Comparison of ENCODE assay signal across 1 cellular context in the genomic region with DNA sequence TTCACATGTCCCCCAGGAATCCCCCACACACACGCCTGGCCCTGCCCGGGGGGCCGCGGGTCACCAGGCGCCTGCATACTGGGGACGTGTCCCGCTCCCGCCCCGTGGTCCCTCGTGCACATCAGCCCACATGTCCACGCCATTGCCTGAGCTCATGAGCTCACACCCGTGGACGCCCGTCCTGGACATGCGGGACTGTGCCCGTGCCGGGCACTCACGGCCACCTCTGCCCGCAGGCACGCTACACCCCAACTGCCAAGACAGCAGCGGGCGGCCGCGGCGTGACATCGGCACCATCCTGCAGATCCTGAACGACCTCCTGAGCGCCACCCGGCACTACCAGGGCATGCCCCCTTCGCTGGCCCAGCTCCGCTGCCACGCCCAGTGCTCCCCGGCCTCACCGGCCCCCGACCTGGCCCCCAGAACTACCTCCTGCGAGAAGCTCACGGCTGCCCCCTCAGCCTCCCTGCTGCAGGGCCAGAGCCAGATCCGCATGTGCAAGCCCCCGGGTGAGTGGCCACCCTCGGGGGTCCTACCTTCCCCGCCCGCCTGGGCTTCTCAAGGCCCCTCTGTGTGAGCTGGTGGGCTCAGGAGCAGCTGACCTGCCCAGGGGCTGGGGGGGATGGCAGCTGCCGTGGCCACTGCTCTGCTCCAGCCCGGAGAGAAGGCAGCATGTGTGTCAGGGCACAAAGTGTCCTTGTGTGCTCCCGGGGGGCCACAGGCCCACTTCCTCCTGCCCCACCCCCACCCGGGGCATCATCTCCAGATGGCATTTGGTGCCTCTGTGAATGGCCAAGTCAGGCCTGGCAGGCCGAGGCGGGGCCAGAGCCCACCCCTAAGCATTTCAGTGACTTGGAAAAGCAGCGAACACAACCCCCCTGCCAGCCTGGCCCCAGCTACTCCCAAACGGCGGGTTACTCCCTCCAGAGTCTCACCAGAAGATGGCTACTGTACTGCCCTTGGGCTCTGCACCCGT.
TF ChIP-seq lines count a peak whose summit lies in the region.

No MANE protein-coding gene starts in this region.

TF ChIP-seq in H1, 55 proteins besides CTCF, POLR2A, EP300 and RAD21:
- no peak for TF ChIP-seq CHD2 (IDR thresholded peaks at IDR 0.05; ENCODE audit: low read length)
- TF ChIP-seq POLR2AphosphoS5 (IDR thresholded peaks at IDR 0.05; ENCODE audit: low read depth, low read length) = peak; percentile 27; the same call in 1 of the 2 replicates
